8 cellular contexts compared by ENCODE assay signal in the genomic region with DNA sequence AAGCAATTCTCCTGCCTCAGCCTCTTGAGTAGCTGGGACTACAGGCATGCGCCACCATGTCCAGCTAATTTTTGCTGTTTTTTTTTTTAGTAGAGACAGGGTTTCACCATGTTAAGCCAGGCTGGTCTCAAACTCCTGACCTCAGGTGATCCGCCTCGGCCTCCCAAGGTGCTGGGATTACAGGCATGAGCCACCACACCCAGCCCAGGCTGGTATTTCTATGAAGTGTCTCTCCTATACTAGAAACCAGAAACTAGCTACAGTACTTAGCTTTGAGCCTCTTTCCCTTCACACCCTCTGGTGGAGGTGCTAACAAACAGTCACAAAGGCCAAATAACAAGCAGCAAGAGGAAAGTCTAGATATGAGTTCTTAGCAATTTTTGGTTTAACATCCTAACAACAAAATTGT. TPM values are rescaled to one million over a fixed set of nuclear protein-coding genes. Genes with fewer than 3 reads are reported as not detected.
DNase-seq lines count a peak whose midpoint lies in the region; ATAC-seq and TF ChIP-seq lines count a peak whose summit lies in the region.
"Not testable (repeated sequence)": the region's sequence is repeated elsewhere in the genome, so short reads cannot be mapped to it uniquely, and the experiment has no call there.

No MANE protein-coding gene starts in this region.

- H3K27me3 Mint-ChIP-seq in CD4-positive, alpha-beta T cell; T-helper 17 cell; activated naive CD4-positive, alpha-beta T cell treated with anti-CD3 and anti-CD28 coated beads, Interleukin-2, amount 10 ng/mL, durations not matched to agents 7 days and 5 days: not testable (repeated sequence)

- 89% methylated on average over 3 of the region's 3 CpGs for WGBS in liver

- H3K9me3 Mint-ChIP-seq in CD4-positive, alpha-beta T cell; activated naive CD4-positive, alpha-beta T cell treated with anti-CD3 and anti-CD28 coated beads, Interleukin-2, amount 10 ng/mL, durations not matched to agents 7 days and 5 days: not testable (repeated sequence)

- H3K9me3 ChIP-seq in CD4-positive, alpha-beta T cell (ENCODE audit: control insufficient read depth, low read length); T-helper 17 cell (ENCODE audit: control insufficient read depth, low read length, poor library complexity, severe bottlenecking); liver (ENCODE audit: control insufficient read depth in 4 of 4, low read length in 3 of 4): not testable (repeated sequence)

- H3K4me3 Mint-ChIP-seq in CD4-positive, alpha-beta T cell: peak overlapping the region; percentile 81
- H3K4me3 Mint-ChIP-seq in T-helper 17 cell: peak overlapping the region; percentile 70
- H3K4me3 Mint-ChIP-seq in activated naive CD4-positive, alpha-beta T cell treated with anti-CD3 and anti-CD28 coated beads, Interleukin-2, amount 10 ng/mL, durations not matched to agents 7 days and 5 days: not testable (repeated sequence)

- peak; percentile 74 for ATAC-seq in CD4-positive, alpha-beta T cell (ENCODE audit: poor library complexity)
- ATAC-seq in T-helper 17 cell: peak; percentile 79

- CTCF ChIA-PET in CD4-positive, alpha-beta T cell (lab: Charles Lee): interaction anchor here (0.5 to 4.4 kb wide), 24 partner anchors 8 to 1426 kb away, joined by 3 to 19 read pairs (median 6); no protein-coding TSS in a partner anchor
- CTCF ChIA-PET in activated naive CD4-positive, alpha-beta T cell treated with anti-CD3 and anti-CD28 coated beads, Interleukin-2, amount 10 ng/mL, durations not matched to agents 7 days and 5 days (lab: Charles Lee): interaction anchor here (0.6 to 2.3 kb wide), 12 partner anchors 20 to 184 kb away, joined by 3 to 23 read pairs (median 3); no protein-coding TSS in a partner anchor

- intact Hi-C loops in CD4-positive, alpha-beta T cell (cut with DNase I, micrococcal nuclease): loop anchor here in 1 of 2 experiments (1.0 kb wide), 2 partner anchors 143 to 185 kb away; no protein-coding TSS in a partner anchor

- not testable (repeated sequence) for H3K27me3 ChIP-seq in CD4-positive, alpha-beta T cell (ENCODE audit: control insufficient read depth, insufficient read depth, low read length); liver (ENCODE audit: control insufficient read depth in 4 of 4, insufficient read depth in 4 of 4, low read length in 3 of 4)

- H3K27ac ChIP-seq in CD4-positive, alpha-beta T cell (ENCODE audit: low read depth, low read length); liver (ENCODE audit: low read depth in 1 of 2, low read length in 2 of 2): not testable (repeated sequence)

- H3K4me3 ChIP-seq in liver (ENCODE audit: low read depth in 1 of 3, low read length in 3 of 3): not testable (repeated sequence)

- POLR2A ChIA-PET in CD4-positive, alpha-beta T cell (lab: Charles Lee): interaction anchor here (1.5 to 2.2 kb wide), 2 partner anchors 41 to 142 kb away, joined by 4 to 10 read pairs; no protein-coding TSS in a partner anchor

- H3K4me1 ChIP-seq in liver (ENCODE audit: control insufficient read depth in 4 of 4, insufficient read depth in 4 of 4, low read length in 3 of 4): peaks cover 15 to 39% (median 25%) of the 10 kb centered on the region in 4 donors

- H3K27ac Mint-ChIP-seq in CD4-positive, alpha-beta T cell: peak overlapping the region; percentile 79
- peak overlapping the region; percentile 88 for H3K27ac Mint-ChIP-seq in T-helper 17 cell
- H3K27ac Mint-ChIP-seq in activated naive CD4-positive, alpha-beta T cell treated with anti-CD3 and anti-CD28 coated beads, Interleukin-2, amount 10 ng/mL, durations not matched to agents 7 days and 5 days: peak overlapping the region; percentile 66

- not testable (repeated sequence) for H3K36me3 ChIP-seq in liver (ENCODE audit: control insufficient read depth in 4 of 4, insufficient read depth in 3 of 4, low read depth in 1 of 4, low read length in 3 of 4)

- TF ChIP-seq CTCF in CD4-positive, alpha-beta T cell (IDR thresholded peaks at IDR 0.05): peak; percentile 23
- TF ChIP-seq CTCF in GM20000 (IDR thresholded peaks at IDR 0.05; ENCODE audit: extremely low read depth, missing control alignments): not testable (repeated sequence)
- TF ChIP-seq CTCF in liver (IDR thresholded peaks at IDR 0.05; ENCODE audit: low read depth, low read length, missing input control): peak; percentile 18

- H3K9ac ChIP-seq in liver (ENCODE audit: low read depth in 1 of 2, low read length in 2 of 2): not testable (repeated sequence)

- TF ChIP-seq POLR2A in erythroblast (IDR thresholded peaks at IDR 0.05; ENCODE audit: low read length): not testable (repeated sequence)

- H3K4me1 Mint-ChIP-seq in CD4-positive, alpha-beta T cell (ENCODE audit: low read depth): peaks cover 96% of the 10 kb centered on the region
- peaks cover 82% of the 10 kb centered on the region for H3K4me1 Mint-ChIP-seq in T-helper 17 cell
- peaks cover 85% of the 10 kb centered on the region for H3K4me1 Mint-ChIP-seq in activated naive CD4-positive, alpha-beta T cell treated with anti-CD3 and anti-CD28 coated beads, Interleukin-2, amount 10 ng/mL, durations not matched to agents 7 days and 5 days

- peak in 2 of 10 experiments; percentile 20 to 33 for DNase-seq in CD4-positive, alpha-beta T cell
- DNase-seq in GM20000 (ENCODE audit: low spot score) (peak; percentile 48), NCI-H1694 (lab: John Stamatoyannopoulos, UW) (peak; percentile 50), T-helper 17 cell (peak in 1 of 3 donors; percentile 12), erythroblast (lab: John Stamatoyannopoulos, UW) (peak; percentile 65 to 69)
- DNase-seq in activated naive CD4-positive, alpha-beta T cell treated with anti-CD3 and anti-CD28 coated beads, Interleukin-2, amount 10 ng/mL, durations not matched to agents 7 days and 5 days: peak; percentile 58
- peak; percentile 40 for DNase-seq in stimulated activated CD4-positive, alpha-beta T cell treated with anti-CD3 and anti-CD28 coated beads, Interleukin-15, amount 100 ng/mL, for 24 hours

- peaks cover 31% of the 10 kb centered on the region for H3K36me3 Mint-ChIP-seq in CD4-positive, alpha-beta T cell (ENCODE audit: low read depth)
- H3K36me3 Mint-ChIP-seq in T-helper 17 cell (ENCODE audit: low read depth): not testable (repeated sequence)
- H3K36me3 Mint-ChIP-seq in activated naive CD4-positive, alpha-beta T cell treated with anti-CD3 and anti-CD28 coated beads, Interleukin-2, amount 10 ng/mL, durations not matched to agents 7 days and 5 days: peaks cover 36% of the 10 kb centered on the region

- peak; percentile 36 to 61 for TF ChIP-seq RAD21 in liver (IDR thresholded peaks at IDR 0.05)

RNA-seq across cellular contexts. Expression of a gene that starts 6.4 kb away (rescaled TPM):
- 100 to 1,000 TPM; 122 to 125 TPM for total RNA-seq in CD4-positive, alpha-beta T cell
- total RNA-seq in T-helper 17 cell (100 to 1,000 TPM; 142 to 187 TPM), liver (10 to 100 TPM; 37.5 to 86.3 TPM)
- polyA plus RNA-seq in liver: 10 to 100 TPM in 1 of 2 donors, 1 to 10 TPM in 1; 5.5 to 10.5 TPM
